Comparison of ENCODE assay signal across 8 cellular contexts in the genomic region with DNA sequence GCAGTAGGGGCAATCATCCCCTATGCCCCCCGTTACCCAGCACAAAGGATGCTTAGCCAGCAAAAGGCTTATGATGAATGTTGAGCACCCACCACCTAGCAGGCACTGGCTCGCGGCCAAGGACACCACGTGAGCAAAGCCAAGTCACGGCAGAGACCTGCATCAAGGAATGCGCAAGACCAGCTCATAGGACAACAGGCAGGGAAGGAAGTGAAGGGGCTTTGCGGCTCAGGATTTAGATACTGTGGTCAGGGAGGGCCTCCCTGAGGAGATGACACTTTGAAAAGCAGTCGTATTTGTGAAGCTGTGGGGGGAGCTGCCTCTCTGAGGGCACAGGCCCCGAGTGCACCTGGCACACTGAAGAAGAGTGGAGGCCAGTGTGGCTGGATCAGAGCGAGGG. TPM values are rescaled to one million over a fixed set of nuclear protein-coding genes. Genes with fewer than 3 reads are reported as not detected.
A peak's percentile ranks its signal among the peaks of the same experiment; 100 is the strongest.
DNase-seq lines count a peak whose midpoint lies in the region; ATAC-seq lines count a peak whose summit lies in the region.

No MANE protein-coding gene starts in this region.

- H3K4me1 Mint-ChIP-seq in activated T-cell treated with anti-CD3 and anti-CD28 coated beads, Interleukin-2, amount 50 U/mL, for 72 hours (ENCODE audit: low read depth): peaks cover 93% of the 10 kb centered on the region

- ATAC-seq in activated T-cell treated with anti-CD3 and anti-CD28 coated beads, Interleukin-2, amount 50 U/mL, for 72 hours (replicated peaks in 1 of 2): no peak
- no peak for ATAC-seq in HG03039 (IDR thresholded peaks at IDR 0.05; ENCODE audit: unreplicated experiment)
- ATAC-seq in HG03025 (IDR thresholded peaks at IDR 0.05; ENCODE audit: low FRiP score, unreplicated experiment): no peak
- no peak for ATAC-seq in HG02973 (IDR thresholded peaks at IDR 0.05; ENCODE audit: unreplicated experiment)

- no peaks in the 10 kb centered on the region for H3K27me3 Mint-ChIP-seq in activated T-cell treated with anti-CD3 and anti-CD28 coated beads, Interleukin-2, amount 50 U/mL, for 72 hours (ENCODE audit: low read depth)

- peaks cover 5 to 6% of the 10 kb centered on the region in 2 donors for H3K36me3 Mint-ChIP-seq in activated T-cell treated with anti-CD3 and anti-CD28 coated beads, Interleukin-2, amount 50 U/mL, for 72 hours (ENCODE audit: insufficient read depth in 2 of 2)

- H3K9me3 Mint-ChIP-seq in activated T-cell treated with anti-CD3 and anti-CD28 coated beads, Interleukin-2, amount 50 U/mL, for 72 hours: no peaks in the 10 kb centered on the region

- no peak overlapping the region for H3K27ac Mint-ChIP-seq in activated T-cell treated with anti-CD3 and anti-CD28 coated beads, Interleukin-2, amount 50 U/mL, for 72 hours

- peak; percentile 92 for DNase-seq in GDM1 (lab: John Stamatoyannopoulos, UW)
- DNase-seq in NCI-H69 (lab: John Stamatoyannopoulos, UW): peak; percentile 18
- DNase-seq in activated T-cell treated with anti-CD3 and anti-CD28 coated beads, Interleukin-2, amount 50 U/mL, for 72 hours: peak in 1 of 2 donors; percentile 57
- DNase-seq in glomerular visceral epithelial cell (ENCODE audit: extremely low spot score): peak; percentile 91
- DNase-seq in stimulated activated CD8-positive, alpha-beta memory T cell treated with anti-CD3 and anti-CD28 coated beads, Interleukin-12 subunit alpha, Interleukin-12 subunit beta, amount 100 ng/mL, for 1 hour (ENCODE audit: low read depth): peak; percentile 50

- peak overlapping the region; percentile 5 to 14 for H3K4me3 Mint-ChIP-seq in activated T-cell treated with anti-CD3 and anti-CD28 coated beads, Interleukin-2, amount 50 U/mL, for 72 hours

RNA-seq across cellular contexts. Expression of a gene that starts 32.8 kb away (rescaled TPM):
- 10 to 100 TPM; 33.3 to 37.4 TPM for total RNA-seq in activated T-cell treated with anti-CD3 and anti-CD28 coated beads, Interleukin-2, amount 50 U/mL, for 72 hours
